Comparison of ENCODE assay signal across 22 cellular contexts in genomic region chr5:42109006-42109572, GRCh38.
A peak's percentile ranks its signal among the peaks of the same experiment; 100 is the strongest.
DNase-seq lines count a peak whose midpoint lies in the region; ATAC-seq and TF ChIP-seq lines count a peak whose summit lies in the region.
"Had no signal": no experiment of that assay in that cellular context is flagged by ENCODE, and none has a peak within 500 bp of the region (broad histone marks: within the 10 kb centered on the region; RNA-seq: fewer than 3 reads in every experiment).

No MANE protein-coding gene starts in this region.

- H3K27me3 ChIP-seq in Caco-2 (replicated peaks; ENCODE audit: control insufficient read depth, insufficient read depth, low read length) (no peaks in the 10 kb centered on the region), RWPE2 (ENCODE audit: insufficient read depth, poor library complexity, severe bottlenecking) (no peaks in the 10 kb centered on the region), mesenchymal stem cell (ENCODE audit: control insufficient read depth in 1 of 2, insufficient read depth in 1 of 2, low read length in 2 of 2) (no peaks in the 10 kb centered on the region), MM.1S (replicated peaks; ENCODE audit: insufficient read depth, low read length) (no peaks in the 10 kb centered on the region)

- no peak overlapping the region for H2BK120ac ChIP-seq in mesenchymal stem cell (ENCODE audit: low read depth, low read length)

- H3F3A ChIP-seq in MM.1S (ENCODE audit: insufficient read depth, low read length), result no peaks in the 10 kb centered on the region

- intact Hi-C loops in Caco-2 (cut with micrococcal nuclease; ENCODE audit: unreplicated experiment), result loop anchor here (2.0 kb wide), 1 partner anchor 72 kb away; no protein-coding TSS in a partner anchor

- H4K8ac ChIP-seq in mesenchymal stem cell (ENCODE audit: low read length), result no peak overlapping the region

- POLR2A ChIA-PET in Caco-2 (lab: Charles Lee), result no interaction called here
- POLR2A ChIA-PET in HEK293 (lab: Yijun Ruan, JAX), result no interaction called here

- no peak overlapping the region for H3K4ac ChIP-seq in mesenchymal stem cell (ENCODE audit: low read depth in 1 of 2, low read length in 2 of 2)

- H3K4me3 ChIP-seq in Caco-2 (ENCODE audit: low read depth, low read length) (no peak overlapping the region), HEK293 (ENCODE audit: low read depth, low read length) (no peak overlapping the region), RWPE2 (ENCODE audit: severe bottlenecking) (no peak overlapping the region), mesenchymal stem cell (ENCODE audit: insufficient read depth in 1 of 2, low read depth in 1 of 2, low read length in 2 of 2) (no peak overlapping the region), MM.1S (ENCODE audit: low read length) (no peak overlapping the region)
- H3K4me3 ChIP-seq: A549, GM23338, HAP-1 had no signal

- no peak overlapping the region for H3K4me3 Mint-ChIP-seq in Caco-2 (ENCODE audit: unreplicated experiment)
- H3K4me3 Mint-ChIP-seq: CD4-positive, alpha-beta memory T cell; GM23338; T-helper 1 cell treated with Interleukin-12 subunit alpha and Interleukin-12 subunit beta and Interleukin-4 antibody, amounts not matched to agents 30 μg/mL and 1 μg/mL, for 36 hours had no signal

- H3K9me3 ChIP-seq in Caco-2 (peaks cover 32% of the 10 kb centered on the region), HEK293 (ENCODE audit: control insufficient read depth, insufficient read depth, low read depth, low read length) (no peaks in the 10 kb centered on the region), RWPE2 (ENCODE audit: severe bottlenecking) (no peaks in the 10 kb centered on the region), mesenchymal stem cell (ENCODE audit: control insufficient read depth, low read length) (no peaks in the 10 kb centered on the region), MM.1S (replicated peaks; ENCODE audit: insufficient read depth, low read length) (no peaks in the 10 kb centered on the region)
- H3K9me3 ChIP-seq: A549, HAP-1 had no signal

- H3K14ac ChIP-seq in mesenchymal stem cell (ENCODE audit: low read length in 2 of 2), result no peak overlapping the region

- no peaks in the 10 kb centered on the region; the same call in 1 of the 2 replicates for H3K36me3 ChIP-seq in Caco-2 (ENCODE audit: control insufficient read depth, insufficient read depth, low read length)
- H3K36me3 ChIP-seq in HEK293 (ENCODE audit: control insufficient read depth in 2 of 2, insufficient read depth in 1 of 2, low read length in 2 of 2), result no peaks in the 10 kb centered on the region
- no peaks in the 10 kb centered on the region for H3K36me3 ChIP-seq in RWPE2 (ENCODE audit: low read depth)
- H3K36me3 ChIP-seq in mesenchymal stem cell (ENCODE audit: control insufficient read depth in 1 of 2, insufficient read depth in 2 of 2, low read depth in 1 of 2, low read length in 2 of 2), result no peaks in the 10 kb centered on the region
- H3K36me3 ChIP-seq in MM.1S (replicated peaks; ENCODE audit: insufficient read depth, low read length), result no peaks in the 10 kb centered on the region
- H3K36me3 ChIP-seq: HAP-1 had no signal

- no peak overlapping the region for H3K23ac ChIP-seq in mesenchymal stem cell (ENCODE audit: low read length in 2 of 2)

- H4K20me1 ChIP-seq in MM.1S (ENCODE audit: insufficient read depth, low read length), result no peaks in the 10 kb centered on the region

- no peaks in the 10 kb centered on the region for H3K9me2 ChIP-seq in MM.1S (replicated peaks; ENCODE audit: insufficient read depth, low read length)

- H3K4me1 ChIP-seq in Caco-2 (peaks cover 14% of the 10 kb centered on the region), HEK293 (ENCODE audit: control insufficient read depth, insufficient read depth, low read length) (peaks cover 11% of the 10 kb centered on the region), RWPE2 (ENCODE audit: insufficient read depth, poor library complexity, severe bottlenecking) (peaks cover 6% of the 10 kb centered on the region), mesenchymal stem cell (ENCODE audit: control insufficient read depth, insufficient read depth, low read depth, low read length) (no peaks in the 10 kb centered on the region), MM.1S (ENCODE audit: low read length) (no peaks in the 10 kb centered on the region)
- H3K4me1 ChIP-seq: A549, HAP-1 had no signal

- H2BK5ac ChIP-seq in mesenchymal stem cell (ENCODE audit: low read depth, low read length, poor library complexity, severe bottlenecking), result no peak overlapping the region

- 60% methylated on average over 3 of the region's 3 CpGs for WGBS in mesenchymal stem cell

- peaks cover 45% of the 10 kb centered on the region for H3K9me3 Mint-ChIP-seq in Caco-2 (ENCODE audit: unreplicated experiment)

- CTCF ChIA-PET in Caco-2 (lab: Charles Lee) (no interaction called here), HEK293 (lab: Yijun Ruan, JAX) (no interaction called here)

- H3K4me2 ChIP-seq in mesenchymal stem cell (ENCODE audit: low read length, poor library complexity, severe bottlenecking) (no peak overlapping the region), MM.1S (ENCODE audit: low read depth, low read length) (no peak overlapping the region)
- H3K4me2 ChIP-seq: A549, GM23338 had no signal

- H3K27me3 Mint-ChIP-seq in Caco-2 (ENCODE audit: insufficient read depth, unreplicated experiment), result no peaks in the 10 kb centered on the region
- H3K27me3 Mint-ChIP-seq: CD4-positive, alpha-beta memory T cell had no signal

- peak; percentile 14; the same call in 2 of the 3 replicates for ATAC-seq in RWPE2 (ENCODE audit: low read depth)
- ATAC-seq: A549, GM23338 had no signal

- no peak overlapping the region for H3K18ac ChIP-seq in mesenchymal stem cell (ENCODE audit: low read depth in 1 of 2, low read length in 2 of 2)

- H3K27ac ChIP-seq in HEK293 (ENCODE audit: extremely low read depth, low read depth, low read length) (peak overlapping the region; percentile 24; the same call in 1 of the 2 replicates), RWPE2 (ENCODE audit: poor library complexity, severe bottlenecking) (no peak overlapping the region), mesenchymal stem cell (ENCODE audit: low read length, poor library complexity, severe bottlenecking) (no peak overlapping the region), MM.1S (ENCODE audit: low read length) (no peak overlapping the region)
- H3K27ac ChIP-seq: A549 had no signal

- no peak for TF ChIP-seq CTCF in Caco-2 (IDR thresholded peaks at IDR 0.05; ENCODE audit: insufficient read depth in 1 of 2, low read depth in 1 of 2, low read length in 1 of 2, severe bottlenecking in 1 of 2, unreplicated experiment in 1 of 2)
- no peak for TF ChIP-seq CTCF in HEK293 (tag by site-specific recombination; IDR thresholded peaks at IDR 0.05)
- TF ChIP-seq CTCF in RWPE2 (IDR thresholded peaks at IDR 0.05; ENCODE audit: poor library complexity, severe bottlenecking), result no peak
- no peak for TF ChIP-seq CTCF in MM.1S (IDR thresholded peaks at IDR 0.05; ENCODE audit: low read length)

- H2AK5ac ChIP-seq in mesenchymal stem cell (ENCODE audit: low read length, severe bottlenecking), result no peak overlapping the region

- no peak overlapping the region for H4K91ac ChIP-seq in mesenchymal stem cell (ENCODE audit: low read length)

- no peak for DNase-seq in Caco-2
- DNase-seq in RWPE2 (ENCODE audit: low spot score), result no peak
- peak; percentile 5 for DNase-seq in mesenchymal stem cell
- DNase-seq in SW480 (ENCODE audit: low spot score), result no peak
- no peak for DNase-seq in MM.1S
- no peak for DNase-seq in activated CD8-positive, alpha-beta memory T cell treated with anti-CD3 and anti-CD28 coated beads, Interleukin-2, amount 50 U/mL, for 48 hours
- DNase-seq: C1 segment of cervical spinal cord; Calu3; CD4-positive, alpha-beta memory T cell; MV-4-11; NCI-H1105; NCI-H146; NCI-H2107; NCI-H446; NCI-H526; NCI-H82; RPMI8226 had no signal

- BruUV-seq in Caco-2 (replicated peaks; lab: Mats Ljungman, UMichigan), result no TSS peak

- H2AFZ ChIP-seq in mesenchymal stem cell (ENCODE audit: low read depth, low read length) (no peak overlapping the region), MM.1S (ENCODE audit: low read length) (no peak overlapping the region)
- H2AFZ ChIP-seq: GM23338 had no signal

- no peaks in the 10 kb centered on the region for H3K79me1 ChIP-seq in mesenchymal stem cell (replicated peaks; ENCODE audit: low read length, poor library complexity, severe bottlenecking)

- no peaks in the 10 kb centered on the region for H3K4me1 Mint-ChIP-seq in Caco-2 (ENCODE audit: low read depth, unreplicated experiment)
- H3K4me1 Mint-ChIP-seq: CD4-positive, alpha-beta memory T cell; GM23338 had no signal

- H3K27ac Mint-ChIP-seq in Caco-2 (ENCODE audit: unreplicated experiment), result peak overlapping the region; percentile 23
- H3K27ac Mint-ChIP-seq: CD4-positive, alpha-beta memory T cell; GM23338; T-helper 1 cell treated with Interleukin-12 subunit alpha and Interleukin-12 subunit beta and Interleukin-4 antibody, amounts not matched to agents 30 μg/mL and 1 μg/mL, for 36 hours had no signal

- H2BK15ac ChIP-seq in mesenchymal stem cell (ENCODE audit: low read depth, poor library complexity, severe bottlenecking), result no peak overlapping the region

- H3K36me3 Mint-ChIP-seq in Caco-2 (ENCODE audit: insufficient read depth, unreplicated experiment), result peaks cover 12% of the 10 kb centered on the region
- H3K36me3 Mint-ChIP-seq: CD4-positive, alpha-beta memory T cell had no signal

- no peaks in the 10 kb centered on the region for H3K79me2 ChIP-seq in MM.1S (ENCODE audit: low read length)

- H3K9ac ChIP-seq in mesenchymal stem cell (ENCODE audit: low read length) (no peak overlapping the region), MM.1S (ENCODE audit: low read length) (no peak overlapping the region)

- H2BK12ac ChIP-seq in mesenchymal stem cell (ENCODE audit: low read length in 2 of 2), result no peak overlapping the region

TF ChIP-seq in HEK293, 187 proteins besides CTCF, POLR2A, EP300 and RAD21:
- TF ChIP-seq ZNF114 (tag by site-specific recombination; IDR thresholded peaks at IDR 0.05) (no peak), SETDB1 (IDR thresholded peaks at IDR 0.05; ENCODE audit: insufficient read length, low read length) (peak; percentile 68)
